In the genomic region with DNA sequence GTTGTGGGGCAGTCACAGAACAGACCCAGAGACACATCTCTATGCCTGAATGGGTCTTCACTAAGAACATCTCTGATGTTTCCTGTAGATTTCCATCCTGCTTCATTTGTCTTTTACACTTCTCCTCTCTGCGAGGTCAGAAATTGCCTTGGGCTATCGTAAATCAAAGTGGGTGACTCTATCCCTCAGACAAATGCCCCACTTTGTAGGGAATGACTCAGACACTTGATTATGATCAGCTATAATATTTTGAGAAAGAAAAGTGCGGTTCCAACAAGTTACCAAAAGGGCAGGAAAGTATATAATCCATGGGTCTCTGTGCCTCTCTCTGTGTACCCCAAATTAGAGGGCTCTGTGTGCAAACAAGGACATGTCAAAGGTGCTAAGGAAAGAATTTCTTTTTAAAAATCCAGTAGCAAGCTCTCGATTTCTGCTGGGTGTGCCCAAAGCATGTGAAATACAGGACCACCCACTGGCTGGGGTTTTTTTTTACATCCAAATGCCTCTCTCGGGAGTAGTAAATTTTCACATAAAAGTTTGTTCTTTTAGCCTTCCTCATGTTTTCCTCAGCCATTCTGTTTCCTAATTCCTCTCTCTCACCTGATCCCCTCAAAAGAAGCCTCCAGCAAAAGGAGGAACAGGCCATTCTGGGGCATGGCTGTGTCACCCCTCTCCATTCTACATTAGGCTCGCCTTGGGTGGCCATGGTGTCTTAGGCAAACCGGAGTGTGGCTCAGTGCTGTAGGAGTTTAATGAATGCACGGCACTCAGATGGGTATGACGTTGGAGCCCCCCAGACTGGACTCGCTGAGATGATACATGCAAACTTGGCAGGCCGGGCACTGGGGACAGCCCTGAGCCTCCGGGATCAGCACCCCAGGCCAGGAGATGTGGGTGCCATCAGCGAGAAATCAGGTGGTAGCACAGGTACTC, we compare ENCODE assay signal across 1 cellular context.
A peak's percentile ranks its signal among the peaks of the same experiment; 100 is the strongest.
TF ChIP-seq lines count a peak whose summit lies in the region.

No MANE protein-coding gene starts in this region.

TF ChIP-seq in HEK293, 187 proteins besides CTCF, POLR2A, EP300 and RAD21 (continued from another document and continues in another):
- TF ChIP-seq ZNF639 (tag by site-specific recombination; IDR thresholded peaks at IDR 0.05) (peak; percentile 55; the same call in 1 of the 2 replicates), HOXC10 (CRISPR knock-in tag; IDR thresholded peaks at IDR 0.05) (peak; percentile 86; the same call in 1 of the 2 replicates), ZNF707 (tag by site-specific recombination; IDR thresholded peaks at IDR 0.05) (no peak), FEZF1 (tag by site-specific recombination; IDR thresholded peaks at IDR 0.05) (peak; percentile 98), INSM2 (tag by site-specific recombination; IDR thresholded peaks at IDR 0.05) (peak; percentile 73), ZNF394 (tag by site-specific recombination; IDR thresholded peaks at IDR 0.05; ENCODE audit: borderline replicate concordance) (peak; percentile 53), EGR2 (tag by site-specific recombination; IDR thresholded peaks at IDR 0.05; ENCODE audit: low read depth) (no peak), ZNF600 (tag by site-specific recombination; IDR thresholded peaks at IDR 0.05) (no peak), ZNF76 (tag by site-specific recombination; IDR thresholded peaks at IDR 0.05; ENCODE audit: borderline replicate concordance, low read depth) (no peak), KLF8 (tag by site-specific recombination; IDR thresholded peaks at IDR 0.05) (peak; percentile 53), ZNF704 (tag by site-specific recombination; IDR thresholded peaks at IDR 0.05) (no peak), ZNF138 (tag by site-specific recombination; IDR thresholded peaks at IDR 0.05; ENCODE audit: borderline replicate concordance) (no peak), GLIS2 (tag by site-specific recombination; IDR thresholded peaks at IDR 0.05) (no peak), ZBTB8A (tag by site-specific recombination; IDR thresholded peaks at IDR 0.05) (peak; percentile 41), ZNF549 (tag by site-specific recombination; IDR thresholded peaks at IDR 0.05) (no peak), ZNF366 (tag by site-specific recombination; conservative IDR thresholded peaks at IDR 0.05) (peak; percentile 89), ZNF555 (tag by site-specific recombination; conservative IDR thresholded peaks at IDR 0.05) (no peak), ZNF214 (tag by site-specific recombination; IDR thresholded peaks at IDR 0.05; ENCODE audit: borderline replicate concordance) (no peak), ZNF677 (tag by site-specific recombination; IDR thresholded peaks at IDR 0.05) (peak; percentile 6; the same call in 1 of the 2 replicates), SCRT2 (tag by site-specific recombination; IDR thresholded peaks at IDR 0.05) (peak; percentile 80; the same call in 1 of the 2 replicates), ZNF239 (tag by site-specific recombination; IDR thresholded peaks at IDR 0.05) (no peak), ZNF16 (tag by site-specific recombination; IDR thresholded peaks at IDR 0.05; ENCODE audit: low read depth) (no peak), ZNF416 (tag by site-specific recombination; IDR thresholded peaks at IDR 0.05) (no peak), ZIC2 (tag by site-specific recombination; IDR thresholded peaks at IDR 0.05) (no peak), ZNF24 (tag by site-specific recombination; IDR thresholded peaks at IDR 0.05) (peak; percentile 18; the same call in 1 of the 2 replicates), ZNF2 (tag by site-specific recombination; IDR thresholded peaks at IDR 0.05) (0 out of 2 replicates have a peak, but pooled peaks have one; percentile 33), ZNF791 (tag by site-specific recombination; IDR thresholded peaks at IDR 0.05) (no peak), ZFP37 (tag by site-specific recombination; IDR thresholded peaks at IDR 0.05) (0 out of 2 replicates have a peak, but pooled peaks have one; percentile 32), ZNF37A (tag by site-specific recombination; IDR thresholded peaks at IDR 0.05) (no peak), ZNF660 (tag by site-specific recombination; IDR thresholded peaks at IDR 0.05) (peak; percentile 60; the same call in 1 of the 2 replicates), ZNF335 (tag by site-specific recombination; conservative IDR thresholded peaks at IDR 0.05) (0 out of 2 replicates have a peak, but pooled peaks have one; percentile 28), ZNF558 (tag by site-specific recombination; IDR thresholded peaks at IDR 0.05) (peak; percentile 50; the same call in 1 of the 2 replicates), KLF9 (tag by site-specific recombination; IDR thresholded peaks at IDR 0.05; ENCODE audit: low read depth) (peak; percentile 27; the same call in 1 of the 2 replicates), ZEB2 (tag by site-specific recombination; IDR thresholded peaks at IDR 0.05) (peak; percentile 91), ZFP3 (tag by site-specific recombination; IDR thresholded peaks at IDR 0.05; ENCODE audit: low read depth) (no peak), SCRT1 (tag by site-specific recombination; IDR thresholded peaks at IDR 0.05; ENCODE audit: borderline replicate concordance) (0 out of 2 replicates have a peak, but pooled peaks have one; percentile 62), ZFP41 (tag by site-specific recombination; IDR thresholded peaks at IDR 0.05; ENCODE audit: borderline replicate concordance) (no peak)
- TF ChIP-seq, protein P1, sequence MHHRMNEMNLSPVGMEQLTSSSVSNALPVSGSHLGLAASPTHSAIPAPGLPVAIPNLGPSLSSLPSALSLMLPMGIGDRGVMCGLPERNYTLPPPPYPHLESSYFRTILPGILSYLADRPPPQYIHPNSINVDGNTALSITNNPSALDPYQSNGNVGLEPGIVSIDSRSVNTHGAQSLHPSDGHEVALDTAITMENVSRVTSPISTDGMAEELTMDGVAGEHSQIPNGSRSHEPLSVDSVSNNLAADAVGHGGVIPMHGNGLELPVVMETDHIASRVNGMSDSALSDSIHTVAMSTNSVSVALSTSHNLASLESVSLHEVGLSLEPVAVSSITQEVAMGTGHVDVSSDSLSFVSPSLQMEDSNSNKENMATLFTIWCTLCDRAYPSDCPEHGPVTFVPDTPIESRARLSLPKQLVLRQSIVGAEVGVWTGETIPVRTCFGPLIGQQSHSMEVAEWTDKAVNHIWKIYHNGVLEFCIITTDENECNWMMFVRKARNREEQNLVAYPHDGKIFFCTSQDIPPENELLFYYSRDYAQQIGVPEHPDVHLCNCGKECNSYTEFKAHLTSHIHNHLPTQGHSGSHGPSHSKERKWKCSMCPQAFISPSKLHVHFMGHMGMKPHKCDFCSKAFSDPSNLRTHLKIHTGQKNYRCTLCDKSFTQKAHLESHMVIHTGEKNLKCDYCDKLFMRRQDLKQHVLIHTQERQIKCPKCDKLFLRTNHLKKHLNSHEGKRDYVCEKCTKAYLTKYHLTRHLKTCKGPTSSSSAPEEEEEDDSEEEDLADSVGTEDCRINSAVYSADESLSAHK (tag by site-specific recombination; IDR thresholded peaks at IDR 0.05): peak; percentile 36; the same call in 1 of the 2 replicates
- TF ChIP-seq, protein P2, sequence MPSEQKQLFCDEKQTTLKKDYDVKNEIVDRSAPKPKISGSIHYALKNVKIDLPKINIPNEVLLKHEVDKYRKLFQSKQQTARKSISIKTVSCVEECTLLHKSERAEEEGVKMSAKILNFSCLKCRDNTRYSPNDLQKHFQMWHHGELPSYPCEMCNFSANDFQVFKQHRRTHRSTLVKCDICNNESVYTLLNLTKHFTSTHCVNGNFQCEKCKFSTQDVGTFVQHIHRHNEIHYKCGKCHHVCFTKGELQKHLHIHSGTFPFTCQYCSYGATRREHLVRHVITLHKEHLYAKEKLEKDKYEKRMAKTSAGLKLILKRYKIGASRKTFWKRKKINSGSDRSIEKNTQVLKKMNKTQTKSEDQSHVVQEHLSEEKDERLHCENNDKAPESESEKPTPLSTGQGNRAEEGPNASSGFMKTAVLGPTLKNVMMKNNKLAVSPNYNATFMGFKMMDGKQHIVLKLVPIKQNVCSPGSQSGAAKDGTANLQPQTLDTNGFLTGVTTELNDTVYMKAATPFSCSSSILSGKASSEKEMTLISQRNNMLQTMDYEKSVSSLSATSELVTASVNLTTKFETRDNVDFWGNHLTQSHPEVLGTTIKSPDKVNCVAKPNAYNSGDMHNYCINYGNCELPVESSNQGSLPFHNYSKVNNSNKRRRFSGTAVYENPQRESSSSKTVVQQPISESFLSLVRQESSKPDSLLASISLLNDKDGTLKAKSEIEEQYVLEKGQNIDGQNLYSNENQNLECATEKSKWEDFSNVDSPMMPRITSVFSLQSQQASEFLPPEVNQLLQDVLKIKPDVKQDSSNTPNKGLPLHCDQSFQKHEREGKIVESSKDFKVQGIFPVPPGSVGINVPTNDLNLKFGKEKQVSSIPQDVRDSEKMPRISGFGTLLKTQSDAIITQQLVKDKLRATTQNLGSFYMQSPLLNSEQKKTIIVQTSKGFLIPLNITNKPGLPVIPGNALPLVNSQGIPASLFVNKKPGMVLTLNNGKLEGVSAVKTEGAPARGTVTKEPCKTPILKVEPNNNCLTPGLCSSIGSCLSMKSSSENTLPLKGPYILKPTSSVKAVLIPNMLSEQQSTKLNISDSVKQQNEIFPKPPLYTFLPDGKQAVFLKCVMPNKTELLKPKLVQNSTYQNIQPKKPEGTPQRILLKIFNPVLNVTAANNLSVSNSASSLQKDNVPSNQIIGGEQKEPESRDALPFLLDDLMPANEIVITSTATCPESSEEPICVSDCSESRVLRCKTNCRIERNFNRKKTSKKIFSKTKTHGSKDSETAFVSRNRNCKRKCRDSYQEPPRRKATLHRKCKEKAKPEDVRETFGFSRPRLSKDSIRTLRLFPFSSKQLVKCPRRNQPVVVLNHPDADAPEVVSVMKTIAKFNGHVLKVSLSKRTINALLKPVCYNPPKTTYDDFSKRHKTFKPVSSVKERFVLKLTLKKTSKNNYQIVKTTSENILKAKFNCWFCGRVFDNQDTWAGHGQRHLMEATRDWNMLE (tag by site-specific recombination; conservative IDR thresholded peaks at IDR 0.05; ENCODE audit: low read depth): no peak
- TF ChIP-seq, protein P3, sequence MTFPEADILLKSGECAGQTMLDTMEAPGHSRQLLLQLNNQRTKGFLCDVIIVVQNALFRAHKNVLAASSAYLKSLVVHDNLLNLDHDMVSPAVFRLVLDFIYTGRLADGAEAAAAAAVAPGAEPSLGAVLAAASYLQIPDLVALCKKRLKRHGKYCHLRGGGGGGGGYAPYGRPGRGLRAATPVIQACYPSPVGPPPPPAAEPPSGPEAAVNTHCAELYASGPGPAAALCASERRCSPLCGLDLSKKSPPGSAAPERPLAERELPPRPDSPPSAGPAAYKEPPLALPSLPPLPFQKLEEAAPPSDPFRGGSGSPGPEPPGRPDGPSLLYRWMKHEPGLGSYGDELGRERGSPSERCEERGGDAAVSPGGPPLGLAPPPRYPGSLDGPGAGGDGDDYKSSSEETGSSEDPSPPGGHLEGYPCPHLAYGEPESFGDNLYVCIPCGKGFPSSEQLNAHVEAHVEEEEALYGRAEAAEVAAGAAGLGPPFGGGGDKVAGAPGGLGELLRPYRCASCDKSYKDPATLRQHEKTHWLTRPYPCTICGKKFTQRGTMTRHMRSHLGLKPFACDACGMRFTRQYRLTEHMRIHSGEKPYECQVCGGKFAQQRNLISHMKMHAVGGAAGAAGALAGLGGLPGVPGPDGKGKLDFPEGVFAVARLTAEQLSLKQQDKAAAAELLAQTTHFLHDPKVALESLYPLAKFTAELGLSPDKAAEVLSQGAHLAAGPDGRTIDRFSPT (tag by site-specific recombination; IDR thresholded peaks at IDR 0.05): peak; percentile 85
- TF ChIP-seq, protein P4, sequence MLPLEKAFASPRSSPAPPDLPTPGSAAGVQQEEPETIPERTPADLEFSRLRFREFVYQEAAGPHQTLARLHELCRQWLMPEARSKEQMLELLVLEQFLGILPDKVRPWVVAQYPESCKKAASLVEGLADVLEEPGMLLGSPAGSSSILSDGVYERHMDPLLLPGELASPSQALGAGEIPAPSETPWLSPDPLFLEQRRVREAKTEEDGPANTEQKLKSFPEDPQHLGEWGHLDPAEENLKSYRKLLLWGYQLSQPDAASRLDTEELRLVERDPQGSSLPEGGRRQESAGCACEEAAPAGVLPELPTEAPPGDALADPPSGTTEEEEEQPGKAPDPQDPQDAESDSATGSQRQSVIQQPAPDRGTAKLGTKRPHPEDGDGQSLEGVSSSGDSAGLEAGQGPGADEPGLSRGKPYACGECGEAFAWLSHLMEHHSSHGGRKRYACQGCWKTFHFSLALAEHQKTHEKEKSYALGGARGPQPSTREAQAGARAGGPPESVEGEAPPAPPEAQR (tag by site-specific recombination; IDR thresholded peaks at IDR 0.05): no peak
